In the genomic region with DNA sequence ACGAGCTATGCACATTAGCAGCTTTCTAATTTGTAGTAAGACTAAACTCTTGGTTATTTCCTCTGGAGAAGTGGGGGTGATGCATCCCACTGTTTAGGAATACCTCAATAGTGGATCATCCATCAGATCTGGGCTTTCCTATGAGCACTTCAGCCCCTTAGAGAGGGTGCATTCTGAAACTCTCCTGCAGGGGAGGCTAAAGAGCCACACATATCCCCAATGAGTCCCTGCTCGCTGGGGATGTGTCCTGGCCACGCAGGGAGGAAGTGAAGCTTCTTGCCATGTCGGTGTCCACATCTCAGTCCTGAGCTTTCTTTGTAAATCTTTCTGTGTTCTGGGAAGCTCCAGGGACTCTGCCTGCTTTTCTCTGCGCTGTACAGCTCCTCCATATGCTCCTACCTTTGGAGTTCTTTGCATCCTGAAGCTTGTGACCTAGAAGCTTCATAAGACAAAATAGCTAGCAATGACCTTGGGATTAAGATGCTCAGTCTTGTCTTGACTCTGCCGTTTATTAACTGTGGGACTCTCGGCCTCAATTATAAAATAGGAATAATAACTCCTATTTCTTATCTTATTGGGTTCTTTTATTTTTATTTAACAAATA, we compare ENCODE assay signal across 9 cellular contexts. TPM values are rescaled to one million over a fixed set of nuclear protein-coding genes. Genes with fewer than 3 reads are reported as not detected.
DNase-seq lines count a peak whose midpoint lies in the region; ATAC-seq, FAIRE-seq and TF ChIP-seq lines count a peak whose summit lies in the region.
"Had no signal": no experiment of that assay in that cellular context is flagged by ENCODE, and none has a peak within 500 bp of the region (broad histone marks: within the 10 kb centered on the region; RNA-seq: fewer than 3 reads in every experiment).

No MANE protein-coding gene starts in this region.

- H3K9ac ChIP-seq in DND-41 (ENCODE audit: low read depth, low read length): no peak overlapping the region

- ATAC-seq in DND-41 (ENCODE audit: insufficient read depth, low read depth): peak; percentile 77; the same call in 2 of the 3 replicates
- peak; percentile 85 to 96 (median 94) for ATAC-seq in heart left ventricle

- TF ChIP-seq CTCF in DND-41 (IDR thresholded peaks at IDR 0.05; ENCODE audit: borderline replicate concordance, extremely low read depth, low read length, poor library complexity, severe bottlenecking) (peak; percentile 78), GM20000 (IDR thresholded peaks at IDR 0.05; ENCODE audit: extremely low read depth, missing control alignments) (peak; percentile 71), heart left ventricle (IDR thresholded peaks at IDR 0.05) (peak; percentile 80 to 97 (median 92))

- no peaks in the 10 kb centered on the region for H4K20me1 ChIP-seq in DND-41 (ENCODE audit: insufficient read depth, low read length)

- peaks cover 10% of the 10 kb centered on the region for H3K4me1 Mint-ChIP-seq in activated naive CD8-positive, alpha-beta T cell treated with anti-CD3 and anti-CD28 coated beads for 36 hours

- no peaks in the 10 kb centered on the region for H3K36me3 Mint-ChIP-seq in activated naive CD8-positive, alpha-beta T cell treated with anti-CD3 and anti-CD28 coated beads for 36 hours

- no peaks in the 10 kb centered on the region for H3K79me2 ChIP-seq in DND-41 (ENCODE audit: insufficient read depth, low read length)

- no peak overlapping the region for H2AFZ ChIP-seq in DND-41 (ENCODE audit: low read depth, low read length)

- peaks cover 6% of the 10 kb centered on the region for H3K27me3 ChIP-seq in DND-41 (ENCODE audit: insufficient read depth, low read length, poor library complexity)
- no peaks in the 10 kb centered on the region for H3K27me3 ChIP-seq in SJCRH30
- H3K27me3 ChIP-seq in heart left ventricle: peaks cover 0 to 9% (median 0%) of the 10 kb centered on the region in 9 donors

- no peak for FAIRE-seq in HTR-8/SVneo (lab: Jason Lieb, UNC)
- FAIRE-seq: islet of Langerhans had no signal

- H3K27ac ChIP-seq in DND-41 (ENCODE audit: low read length) (no peak overlapping the region), SJCRH30 (no peak overlapping the region), heart left ventricle (peak overlapping the region in 4 of 12 donors; percentile 7 to 49 (median 40))

- H3K4me2 ChIP-seq in DND-41 (ENCODE audit: insufficient read depth, low read length): no peak overlapping the region

- H3K4me3 Mint-ChIP-seq in activated naive CD8-positive, alpha-beta T cell treated with anti-CD3 and anti-CD28 coated beads for 36 hours: no peak overlapping the region

- no peak overlapping the region for H3K27ac Mint-ChIP-seq in activated naive CD8-positive, alpha-beta T cell treated with anti-CD3 and anti-CD28 coated beads for 36 hours

- H3K27me3 Mint-ChIP-seq in activated naive CD8-positive, alpha-beta T cell treated with anti-CD3 and anti-CD28 coated beads for 36 hours: peaks cover 55% of the 10 kb centered on the region

- peak; percentile 56 for DNase-seq in DND-41
- peak; percentile 61 for DNase-seq in GM20000 (ENCODE audit: low spot score)
- peak; percentile 58 for DNase-seq in HTR-8/SVneo (ENCODE audit: insufficient read length, low spot score)
- DNase-seq in SJCRH30: peak; percentile 8 to 58
- peak; percentile 44 for DNase-seq in activated naive CD8-positive, alpha-beta T cell treated with anti-CD3 and anti-CD28 coated beads for 36 hours
- peak; percentile 62 to 75 (median 72) for DNase-seq in heart left ventricle
- DNase-seq in putamen (ENCODE audit: low spot score): peak; percentile 62
- no peak for DNase-seq in amniotic stem cell (lab: John Stamatoyannopoulos, UW)

- WGBS in heart left ventricle, 4 donors: 28 to 52% (median 29%) methylated on average over 4 to 7 of the region's 7 CpGs

- TF ChIP-seq POLR2A in heart left ventricle (IDR thresholded peaks at IDR 0.05): no peak

- H3K4me3 ChIP-seq in DND-41 (ENCODE audit: low read depth in 1 of 2, low read length in 2 of 2): no peak overlapping the region
- H3K4me3 ChIP-seq in SJCRH30: no peak overlapping the region
- H3K4me3 ChIP-seq in heart left ventricle: peak overlapping the region in 4 of 12 donors; percentile 34 to 48 (median 41)

- H3K36me3 ChIP-seq in DND-41 (ENCODE audit: insufficient read depth, low read length) (no peaks in the 10 kb centered on the region), SJCRH30 (no peaks in the 10 kb centered on the region), heart left ventricle (no peaks in the 10 kb centered on the region)

- no peaks in the 10 kb centered on the region for H3K9me3 ChIP-seq in DND-41 (ENCODE audit: insufficient read depth, low read length, severe bottlenecking)
- H3K9me3 ChIP-seq in SJCRH30 (replicated peaks): no peaks in the 10 kb centered on the region
- H3K9me3 ChIP-seq in heart left ventricle: no peaks in the 10 kb centered on the region

- H3K9me3 Mint-ChIP-seq in activated naive CD8-positive, alpha-beta T cell treated with anti-CD3 and anti-CD28 coated beads for 36 hours: no peaks in the 10 kb centered on the region

- intact Hi-C loops in heart left ventricle (cut with DNase I): loop anchor here (1.0 to 10.0 kb wide), 10 partner anchors 95 to 395 kb away; no protein-coding TSS in a partner anchor

- no peaks in the 10 kb centered on the region for H3K4me1 ChIP-seq in DND-41 (ENCODE audit: insufficient read depth, low read length)
- no peaks in the 10 kb centered on the region for H3K4me1 ChIP-seq in SJCRH30
- peaks cover 0 to 16% (median 10%) of the 10 kb centered on the region in 12 donors for H3K4me1 ChIP-seq in heart left ventricle

RNA-seq across cellular contexts. Expression of a gene that starts 28.3 kb away (rescaled TPM):
- 0.34 TPM in 1 of 2 replicates, not detected in the other for total RNA-seq in SJCRH30 (2014; rRNA removed; shearing (Covaris generic))
- total RNA-seq in activated naive CD8-positive, alpha-beta T cell treated with anti-CD3 and anti-CD28 coated beads for 36 hours: not detected
- total RNA-seq in heart left ventricle: 100 to 1,000 TPM; 120 to 245 (median 173) TPM
- 10 to 100 TPM; 84.1 to 94.6 TPM for polyA plus RNA-seq in heart left ventricle

RNA-seq across cellular contexts. Expression of a gene that starts 48.4 kb away (rescaled TPM):
- total RNA-seq in SJCRH30 (2014; rRNA removed; shearing (Covaris generic)): not detected in 2 replicates
- 1 to 10 TPM; 4.6 to 4.9 TPM for total RNA-seq in activated naive CD8-positive, alpha-beta T cell treated with anti-CD3 and anti-CD28 coated beads for 36 hours
- 1 to 10 TPM in 6 of 9 donors, under 1 TPM in 3; 0.38 to 5.4 (median 1.2) TPM for total RNA-seq in heart left ventricle
- 1 to 10 TPM in 1 of 2 donors, under 1 TPM in 1; 0.72 to 1.8 TPM for polyA plus RNA-seq in heart left ventricle

Comparison
In these comparisons a context has a peak if more than half of its experiments do, and no peak if none do; other contexts are left out.
1. RNA of a gene that starts 28.3 kb away (total RNA-seq): 120 to 245 TPM in heart left ventricle; 0.34 TPM in SJCRH30 and not detected in activated naive CD8-positive, alpha-beta T cell treated with anti-CD3 and anti-CD28 coated beads for 36 hours; every median in the first group is over 10 times any median in the second.
2. Peak in every context shown above with its lines, with median percentiles within 50 percentile points of each other: CTCF ChIP-seq.